8 cellular contexts compared by ENCODE assay signal in genomic region chr19:13597625-13598024, GRCh38.
DNase-seq lines count a peak whose midpoint lies in the region; ATAC-seq and TF ChIP-seq lines count a peak whose summit lies in the region.

No MANE protein-coding gene starts in this region.

- ATAC-seq in HG02763 (IDR thresholded peaks at IDR 0.05; ENCODE audit: unreplicated experiment), result no peak

- H2AFZ ChIP-seq in Karpas-422 (ENCODE audit: low read length) (no peak overlapping the region), OCI-LY7 (ENCODE audit: low read length) (no peak overlapping the region)

- no peak overlapping the region for H3K4me3 ChIP-seq in Karpas-422 (ENCODE audit: low read length)
- no peak overlapping the region for H3K4me3 ChIP-seq in OCI-LY7 (ENCODE audit: low read depth, low read length, poor library complexity, severe bottlenecking)
- H3K4me3 ChIP-seq in fibroblast of villous mesenchyme (ENCODE audit: low read depth, low read length), result no peak overlapping the region

- TF ChIP-seq CTCF in OCI-LY7 (conservative IDR thresholded peaks at IDR 0.05; ENCODE audit: low read length) (peak; percentile 82), fibroblast of villous mesenchyme (IDR thresholded peaks at IDR 0.05; ENCODE audit: insufficient read depth, low read depth, low read length) (peak; percentile 65)

- intact Hi-C loops in OCI-LY7 (cut with micrococcal nuclease; ENCODE audit: unreplicated experiment), result loop anchor here (1.0 to 10.0 kb wide), 3 partner anchors 125 to 477 kb away; partner anchors contain the start of gene MISP3

- no peaks in the 10 kb centered on the region for H4K20me1 ChIP-seq in Karpas-422 (ENCODE audit: insufficient read depth, low read depth, low read length)
- no peaks in the 10 kb centered on the region for H4K20me1 ChIP-seq in OCI-LY7 (ENCODE audit: insufficient read depth, low read length)

- H3K27me3 ChIP-seq in Karpas-422 (ENCODE audit: low read length), result no peaks in the 10 kb centered on the region

- H3K27ac ChIP-seq in Karpas-422 (ENCODE audit: low read length), result no peak overlapping the region
- no peak overlapping the region for H3K27ac ChIP-seq in OCI-LY7 (ENCODE audit: low read depth, low read length, poor library complexity, severe bottlenecking)

- no peak overlapping the region for H3K4me2 ChIP-seq in Karpas-422 (ENCODE audit: low read depth, low read length, poor library complexity, severe bottlenecking)
- no peak overlapping the region for H3K4me2 ChIP-seq in OCI-LY7 (ENCODE audit: low read length)

- POLR2A ChIA-PET in OCI-LY7 (lab: Charles Lee), result interaction anchor here (0.6 kb wide), 1 partner anchor 157 kb away, joined by 7 read pairs; no protein-coding TSS in a partner anchor

- peak; percentile 84 for DNase-seq in DMS 273 (lab: John Stamatoyannopoulos, UW; ENCODE audit: unreplicated experiment)
- peak; percentile 87 for DNase-seq in Karpas-422
- peak; percentile 74 for DNase-seq in OCI-LY7 (ENCODE audit: low spot score)
- DNase-seq in activated T-helper 9 cell treated with anti-CD3 and anti-CD28 coated beads, Interleukin-2, amount 50 U/mL, for 16 hours (ENCODE audit: low read depth), result peak; percentile 10
- peak; percentile 69 for DNase-seq in fibroblast of villous mesenchyme (ENCODE audit: low read depth)
- DNase-seq in occipital lobe (lab: John Stamatoyannopoulos, UW), result peak; percentile 21
- peak; percentile 49 for DNase-seq in ureter (ENCODE audit: low spot score)

- no TSS peak for BruUV-seq in OCI-LY7 (replicated peaks; lab: Mats Ljungman, UMichigan)

- H3K36me3 ChIP-seq in Karpas-422 (ENCODE audit: insufficient read depth, low read length) (no peaks in the 10 kb centered on the region), OCI-LY7 (ENCODE audit: insufficient read depth, low read length) (no peaks in the 10 kb centered on the region)

- H3K9me2 ChIP-seq in Karpas-422 (replicated peaks; ENCODE audit: insufficient read depth, low read length) (no peaks in the 10 kb centered on the region), OCI-LY7 (ENCODE audit: insufficient read depth, low read length) (no peaks in the 10 kb centered on the region)

- H3K9me3 ChIP-seq in Karpas-422 (ENCODE audit: low read length), result no peaks in the 10 kb centered on the region
- no peaks in the 10 kb centered on the region for H3K9me3 ChIP-seq in OCI-LY7 (ENCODE audit: low read length)

- H3K79me2 ChIP-seq in Karpas-422 (ENCODE audit: low read length) (no peaks in the 10 kb centered on the region), OCI-LY7 (ENCODE audit: insufficient read depth, low read depth, low read length) (no peaks in the 10 kb centered on the region)

- no peak overlapping the region for H3K9ac ChIP-seq in Karpas-422 (ENCODE audit: low read length)

- H3K4me1 ChIP-seq in Karpas-422 (ENCODE audit: low read length) (no peaks in the 10 kb centered on the region; the same call in 1 of the 2 replicates), OCI-LY7 (ENCODE audit: insufficient read depth, low read length, poor library complexity, severe bottlenecking) (no peaks in the 10 kb centered on the region)

- CTCF ChIA-PET in OCI-LY7 (lab: Charles Lee; ENCODE audit: unreplicated experiment), result interaction anchor here (0.7 kb wide), 1 partner anchor 265 kb away, joined by 3 read pairs; no protein-coding TSS in a partner anchor

Comparison
In these comparisons a context has a peak if more than half of its experiments do, and no peak if none do; other contexts are left out.
1. DNase-seq: peak in every context shown above with its lines; median percentile 87 in Karpas-422; 84 in DMS 273; 74 in OCI-LY7; 69 in fibroblast of villous mesenchyme; 49 in ureter; 21 in occipital lobe; 10 in activated T-helper 9 cell treated with anti-CD3 and anti-CD28 coated beads, Interleukin-2, amount 50 U/mL, for 16 hours.